8 cellular contexts compared by ENCODE assay signal in genomic region chr4:121800961-121801714, GRCh38. TPM values are rescaled to one million over a fixed set of nuclear protein-coding genes. Genes with fewer than 3 reads are reported as not detected.
DNase-seq lines count a peak whose midpoint lies in the region; ATAC-seq and TF ChIP-seq lines count a peak whose summit lies in the region.

TSS of gene EXOSC9 (plus strand) at chr4:121801323. CDS start at chr4:121801425, 102 bp downstream.

- peaks cover 25% of the 10 kb centered on the region for H3K36me3 Mint-ChIP-seq in activated CD4-positive, alpha-beta T cell treated with anti-CD3 and anti-CD28 coated beads, Interleukin-2, amount 10 ng/mL, durations not matched to agents 7 days and 5 days (ENCODE audit: low read depth)

- DNase-seq in BJ (ENCODE audit: low read depth) (peak; percentile 60), NCI-H69 (lab: John Stamatoyannopoulos, UW) (peak; percentile 92), cortex of kidney (lab: John Stamatoyannopoulos, UW) (peak; percentile 20), left kidney (ENCODE audit: low read depth, low spot score) (peak; percentile 98)
- peak; percentile 94 for DNase-seq in activated CD4-positive, alpha-beta T cell treated with anti-CD3 and anti-CD28 coated beads, Interleukin-2, amount 10 ng/mL, durations not matched to agents 7 days and 5 days
- peak; percentile 96 for DNase-seq in stimulated activated CD4-positive, alpha-beta T cell treated with anti-CD3 and anti-CD28 coated beads, Interleukin-2, amount 100 ng/mL, for 24 hours

- no peaks in the 10 kb centered on the region for H3K27me3 ChIP-seq in BJ (ENCODE audit: control insufficient read depth, insufficient read depth, low read length)

- H3K36me3 ChIP-seq in BJ (ENCODE audit: control insufficient read depth, insufficient read depth, low read length) = no peaks in the 10 kb centered on the region; the same call in none of the 2 replicates

- POLR2A ChIA-PET in BJ (lab: Charles Lee) = no interaction called here
- POLR2A ChIA-PET in activated CD4-positive, alpha-beta T cell treated with anti-CD3 and anti-CD28 coated beads, Interleukin-2, amount 10 ng/mL, durations not matched to agents 7 days and 5 days (lab: Charles Lee) = interaction anchor here (0.6 kb wide), 1 partner anchor 40 kb away, joined by 3 read pairs; no protein-coding TSS in a partner anchor

- no peaks in the 10 kb centered on the region for H3K27me3 Mint-ChIP-seq in activated CD4-positive, alpha-beta T cell treated with anti-CD3 and anti-CD28 coated beads, Interleukin-2, amount 10 ng/mL, durations not matched to agents 7 days and 5 days

- peak within 1 kb of the TSS; percentile 98 for H3K27ac Mint-ChIP-seq in activated CD4-positive, alpha-beta T cell treated with anti-CD3 and anti-CD28 coated beads, Interleukin-2, amount 10 ng/mL, durations not matched to agents 7 days and 5 days

- peak within 1 kb of the TSS; percentile 72 for H3K4me3 ChIP-seq in BJ (ENCODE audit: low read depth, low read length)

- peaks cover 52% of the 10 kb centered on the region for H3K4me1 Mint-ChIP-seq in activated CD4-positive, alpha-beta T cell treated with anti-CD3 and anti-CD28 coated beads, Interleukin-2, amount 10 ng/mL, durations not matched to agents 7 days and 5 days

- TF ChIP-seq CTCF in BJ (IDR thresholded peaks at IDR 0.05; ENCODE audit: insufficient read depth, low read depth, low read length) = no peak

- peak within 1 kb of the TSS; percentile 93 for H3K4me3 Mint-ChIP-seq in activated CD4-positive, alpha-beta T cell treated with anti-CD3 and anti-CD28 coated beads, Interleukin-2, amount 10 ng/mL, durations not matched to agents 7 days and 5 days

- CTCF ChIA-PET in BJ (lab: Yijun Ruan, JAX) = interaction anchor here (0.6 to 1.5 kb wide), 3 partner anchors 12 to 126 kb away, joined by 3 read pairs; no protein-coding TSS in a partner anchor
- CTCF ChIA-PET in activated CD4-positive, alpha-beta T cell treated with anti-CD3 and anti-CD28 coated beads, Interleukin-2, amount 10 ng/mL, durations not matched to agents 7 days and 5 days (lab: Charles Lee) = interaction anchor here (0.8 kb wide), 1 partner anchor 25 kb away, joined by 3 read pairs; no protein-coding TSS in a partner anchor

- H3K9me3 Mint-ChIP-seq in activated CD4-positive, alpha-beta T cell treated with anti-CD3 and anti-CD28 coated beads, Interleukin-2, amount 10 ng/mL, durations not matched to agents 7 days and 5 days = peaks cover 2% of the 10 kb centered on the region

- ATAC-seq in GM19324 (IDR thresholded peaks at IDR 0.05; ENCODE audit: low FRiP score, unreplicated experiment) (peak; percentile 91), HG03469 (IDR thresholded peaks at IDR 0.05; ENCODE audit: unreplicated experiment) (peak; percentile 70)

RNA-seq across cellular contexts. Expression of gene EXOSC9, which starts in this region (rescaled TPM):
- 14.3 and 21.8 TPM in 2 replicates for polyA plus RNA-seq in BJ (2011; rRNA removed)
- polyA minus RNA-seq in BJ (2011; rRNA and poly(A)+ RNA removed) = 17.0 and 17.2 TPM in 2 replicates
- total RNA-seq in activated CD4-positive, alpha-beta T cell treated with anti-CD3 and anti-CD28 coated beads, Interleukin-2, amount 10 ng/mL, durations not matched to agents 7 days and 5 days = 10 to 100 TPM; 56.2 to 58.1 TPM

Comparison
In these comparisons a context has a peak if more than half of its experiments do, and no peak if none do; other contexts are left out.
1. Peak in every context shown above with its lines: DNase-seq, ATAC-seq and H3K4me3 ChIP-seq.
2. DNase-seq: peak in every context shown above with its lines; median percentile 98 in left kidney; 96 in stimulated activated CD4-positive, alpha-beta T cell treated with anti-CD3 and anti-CD28 coated beads, Interleukin-2, amount 100 ng/mL, for 24 hours; 94 in activated CD4-positive, alpha-beta T cell treated with anti-CD3 and anti-CD28 coated beads, Interleukin-2, amount 10 ng/mL, durations not matched to agents 7 days and 5 days; 92 in NCI-H69; 60 in BJ; 20 in cortex of kidney.